In genomic region chr3:122794483-122794778, GRCh38 we compare ENCODE assay signal across 8 cellular contexts. TPM values are rescaled to one million over a fixed set of nuclear protein-coding genes. Genes with fewer than 3 reads are reported as not detected.
A peak's percentile ranks its signal among the peaks of the same experiment; 100 is the strongest.
DNase-seq lines count a peak whose midpoint lies in the region; ATAC-seq and TF ChIP-seq lines count a peak whose summit lies in the region.

No MANE protein-coding gene starts in this region.

- no peaks in the 10 kb centered on the region for H3K4me1 ChIP-seq in iPS-15b (ENCODE audit: control insufficient read depth, insufficient read depth, low read length)

- H3K4me1 Mint-ChIP-seq in activated T-helper 2 cell treated with anti-CD3 and anti-CD28 coated beads, Interferon-gamma antibody, Interleukin-2, Interleukin-4, amounts not matched to agents 10 μg/mL and 5 μg/mL and 100 μg/mL, durations not matched to agents 14 hours and 24 hours and 36 hours (ENCODE audit: low read depth), result peaks cover 32% of the 10 kb centered on the region
- peaks cover 15 to 20% of the 10 kb centered on the region in 2 donors for H3K4me1 Mint-ChIP-seq in stimulated activated naive B cell treated with anti-CD40 and anti-IgM and Interleukin-4, amounts not matched to agents 10 μg/mL and 1 μg/mL and 100 μg/mL, for 72 hours

- H3K27ac Mint-ChIP-seq in activated T-helper 2 cell treated with anti-CD3 and anti-CD28 coated beads, Interferon-gamma antibody, Interleukin-2, Interleukin-4, amounts not matched to agents 10 μg/mL and 5 μg/mL and 100 μg/mL, durations not matched to agents 14 hours and 24 hours and 36 hours, result peak overlapping the region; percentile 56
- peak overlapping the region; percentile 96 for H3K27ac Mint-ChIP-seq in stimulated activated naive B cell treated with anti-CD40 and anti-IgM and Interleukin-4, amounts not matched to agents 10 μg/mL and 1 μg/mL and 100 μg/mL, for 72 hours

- peaks cover 23% of the 10 kb centered on the region for H3K27me3 ChIP-seq in iPS-15b (ENCODE audit: control insufficient read depth, insufficient read depth, low read length)

- H3K36me3 Mint-ChIP-seq in activated T-helper 2 cell treated with anti-CD3 and anti-CD28 coated beads, Interferon-gamma antibody, Interleukin-2, Interleukin-4, amounts not matched to agents 10 μg/mL and 5 μg/mL and 100 μg/mL, durations not matched to agents 14 hours and 24 hours and 36 hours (ENCODE audit: low read depth), result peaks cover 4% of the 10 kb centered on the region
- no peaks in the 10 kb centered on the region for H3K36me3 Mint-ChIP-seq in stimulated activated naive B cell treated with anti-CD40 and anti-IgM and Interleukin-4, amounts not matched to agents 10 μg/mL and 1 μg/mL and 100 μg/mL, for 72 hours

- no peaks in the 10 kb centered on the region for H3K9me3 ChIP-seq in iPS-15b (ENCODE audit: control insufficient read depth, insufficient read depth, low read length)

- H3K36me3 ChIP-seq in iPS-15b (ENCODE audit: control insufficient read depth, insufficient read depth, low read length), result no peaks in the 10 kb centered on the region

- intact Hi-C loops in activated T-helper 2 cell treated with anti-CD3 and anti-CD28 coated beads, Interferon-gamma antibody, Interleukin-2, Interleukin-4, amounts not matched to agents 10 μg/mL and 5 μg/mL and 100 μg/mL, durations not matched to agents 14 hours and 24 hours and 36 hours (cut with micrococcal nuclease), result loop anchor here (5.0 to 10.0 kb wide), 6 partner anchors 112 to 1250 kb away; partner anchors contain the start of genes DTX3L, FAM162A, HACD2 and MIX23

- no peak for ATAC-seq in stimulated activated naive B cell treated with anti-CD40 and anti-IgM and Interleukin-4, amounts not matched to agents 10 μg/mL and 1 μg/mL and 100 μg/mL, for 72 hours (replicated peaks)
- no peak for ATAC-seq in HG02970 (IDR thresholded peaks at IDR 0.05; ENCODE audit: low FRiP score, unreplicated experiment)

- DNase-seq in HFF-Myc (ENCODE audit: extremely low read depth, low read depth) (no peak), SK-N-DZ (ENCODE audit: low spot score) (no peak), HuH-7 (ENCODE audit: low spot score) (no peak), COLO668 (lab: John Stamatoyannopoulos, UW; ENCODE audit: unreplicated experiment) (no peak)
- DNase-seq in activated T-helper 2 cell treated with anti-CD3 and anti-CD28 coated beads, Interferon-gamma antibody, Interleukin-2, Interleukin-4, amounts not matched to agents 10 μg/mL and 5 μg/mL and 100 μg/mL, durations not matched to agents 14 hours and 24 hours and 36 hours (ENCODE audit: low spot score), result no peak
- no peak for DNase-seq in stimulated activated naive B cell treated with anti-CD40 and anti-IgM and Interleukin-4, amounts not matched to agents 10 μg/mL and 1 μg/mL and 100 μg/mL, for 72 hours

- no peak overlapping the region for H3K9ac ChIP-seq in iPS-15b (ENCODE audit: low read depth, low read length)

- H3K27me3 Mint-ChIP-seq in activated T-helper 2 cell treated with anti-CD3 and anti-CD28 coated beads, Interferon-gamma antibody, Interleukin-2, Interleukin-4, amounts not matched to agents 10 μg/mL and 5 μg/mL and 100 μg/mL, durations not matched to agents 14 hours and 24 hours and 36 hours (ENCODE audit: low read depth), result peaks cover 3% of the 10 kb centered on the region
- no peaks in the 10 kb centered on the region for H3K27me3 Mint-ChIP-seq in stimulated activated naive B cell treated with anti-CD40 and anti-IgM and Interleukin-4, amounts not matched to agents 10 μg/mL and 1 μg/mL and 100 μg/mL, for 72 hours

- no peak for TF ChIP-seq CTCF in HFF-Myc (IDR thresholded peaks at IDR 0.05; ENCODE audit: low read depth, low read length, missing control alignments)

- H3K4me3 ChIP-seq in HFF-Myc (replicated peaks; ENCODE audit: low read depth, low read length) (peak overlapping the region; percentile 59), iPS-15b (ENCODE audit: low read depth, low read length) (peak overlapping the region; percentile 82)

- H3K9me3 Mint-ChIP-seq in activated T-helper 2 cell treated with anti-CD3 and anti-CD28 coated beads, Interferon-gamma antibody, Interleukin-2, Interleukin-4, amounts not matched to agents 10 μg/mL and 5 μg/mL and 100 μg/mL, durations not matched to agents 14 hours and 24 hours and 36 hours, result no peaks in the 10 kb centered on the region
- no peaks in the 10 kb centered on the region for H3K9me3 Mint-ChIP-seq in stimulated activated naive B cell treated with anti-CD40 and anti-IgM and Interleukin-4, amounts not matched to agents 10 μg/mL and 1 μg/mL and 100 μg/mL, for 72 hours

- H3K4me3 Mint-ChIP-seq in activated T-helper 2 cell treated with anti-CD3 and anti-CD28 coated beads, Interferon-gamma antibody, Interleukin-2, Interleukin-4, amounts not matched to agents 10 μg/mL and 5 μg/mL and 100 μg/mL, durations not matched to agents 14 hours and 24 hours and 36 hours (ENCODE audit: low read depth), result peak overlapping the region; percentile 88
- H3K4me3 Mint-ChIP-seq in stimulated activated naive B cell treated with anti-CD40 and anti-IgM and Interleukin-4, amounts not matched to agents 10 μg/mL and 1 μg/mL and 100 μg/mL, for 72 hours, result peak overlapping the region; percentile 88 to 97

RNA-seq across cellular contexts. Expression of gene SLC49A4, which starts 0.4 kb away (rescaled TPM):
- 2.0 TPM in 2 replicates for total RNA-seq in activated T-helper 2 cell treated with anti-CD3 and anti-CD28 coated beads, Interferon-gamma antibody, Interleukin-2, Interleukin-4, amounts not matched to agents 10 μg/mL and 5 μg/mL and 100 μg/mL, durations not matched to agents 14 hours and 24 hours and 36 hours
- 29.1 and 31.4 TPM in 2 replicates for polyA plus RNA-seq in SK-N-DZ (2014; cell fraction: cytosol; rRNA removed)
- polyA plus RNA-seq in SK-N-DZ (2014; cell fraction: nucleus; rRNA removed), result 15.3 and 17.5 TPM in 2 replicates

RNA-seq across cellular contexts. Expression of gene HSPBAP1, which starts 0.8 kb away (rescaled TPM):
- 6.6 and 8.0 TPM in 2 replicates for total RNA-seq in activated T-helper 2 cell treated with anti-CD3 and anti-CD28 coated beads, Interferon-gamma antibody, Interleukin-2, Interleukin-4, amounts not matched to agents 10 μg/mL and 5 μg/mL and 100 μg/mL, durations not matched to agents 14 hours and 24 hours and 36 hours
- 13.9 and 22.1 TPM in 2 replicates for polyA plus RNA-seq in SK-N-DZ (2014; cell fraction: cytosol; rRNA removed)
- 24.3 and 39.7 TPM in 2 replicates for polyA plus RNA-seq in SK-N-DZ (2014; cell fraction: nucleus; rRNA removed)
